In the genomic region with DNA sequence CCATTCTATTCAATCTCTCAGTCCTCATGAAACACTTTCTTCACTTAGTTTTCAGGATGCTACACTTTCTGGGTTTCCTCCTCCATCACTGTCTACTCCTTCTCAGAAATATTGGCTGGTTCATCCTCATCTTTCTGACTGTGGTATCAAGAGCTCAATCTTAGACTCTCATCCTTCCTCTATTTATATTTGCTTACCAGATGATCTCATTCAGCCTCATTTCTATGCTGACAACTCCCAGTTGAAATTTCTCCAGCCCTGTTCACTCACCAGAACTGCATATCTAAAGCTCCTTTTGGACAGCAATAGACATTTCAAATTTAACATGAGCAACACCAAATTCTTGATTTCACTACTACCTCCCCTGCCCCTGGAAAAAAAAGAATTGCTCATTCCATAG, we compare ENCODE assay signal across 22 cellular contexts. TPM values are rescaled to one million over a fixed set of nuclear protein-coding genes. Genes with fewer than 3 reads are reported as not detected.
A peak's percentile ranks its signal among the peaks of the same experiment; 100 is the strongest.
DNase-seq lines count a peak whose midpoint lies in the region; ATAC-seq and TF ChIP-seq lines count a peak whose summit lies in the region.
"Had no signal": no experiment of that assay in that cellular context is flagged by ENCODE, and none has a peak within 500 bp of the region (broad histone marks: within the 10 kb centered on the region; RNA-seq: fewer than 3 reads in every experiment).

No MANE protein-coding gene starts in this region.

- no peaks in the 10 kb centered on the region for H3K4me1 ChIP-seq in ascending aorta
- H3K4me1 ChIP-seq: colonic mucosa had no signal

- no peak overlapping the region for H3K27ac ChIP-seq in ascending aorta
- H3K27ac ChIP-seq: colonic mucosa had no signal

- no peaks in the 10 kb centered on the region for H3K27me3 Mint-ChIP-seq in chondrocyte (ENCODE audit: low read depth)
- no peaks in the 10 kb centered on the region for H3K27me3 Mint-ChIP-seq in activated CD8-positive, alpha-beta memory T cell treated with anti-CD3 and anti-CD28 coated beads, Interleukin-2, amount 10 ng/mL, durations not matched to agents 7 days and 5 days
- H3K27me3 Mint-ChIP-seq: CD4-positive, alpha-beta T cell; type B pancreatic cell had no signal

- TF ChIP-seq CTCF in AG10803 (conservative IDR thresholded peaks at IDR 0.05; ENCODE audit: low read length) (no peak), chondrocyte (IDR thresholded peaks at IDR 0.05) (no peak), ascending aorta (IDR thresholded peaks at IDR 0.05) (no peak)

- no peaks in the 10 kb centered on the region for H3K27me3 ChIP-seq in ascending aorta
- H3K27me3 ChIP-seq: colonic mucosa had no signal

- DNase-seq in AG10803 (ENCODE audit: low read depth) (peak; percentile 74), RPMI7951 (ENCODE audit: low read depth) (peak; percentile 44), chondrocyte (ENCODE audit: low spot score) (no peak), kidney glomerular epithelial cell (lab: John Stamatoyannopoulos, UW) (peak; percentile 17), hypothalamus (lab: John Stamatoyannopoulos, UW) (no peak), ascending aorta (ENCODE audit: low spot score in 2 of 2) (no peak)
- no peak for DNase-seq in activated CD8-positive, alpha-beta memory T cell treated with anti-CD3 and anti-CD28 coated beads, Interleukin-2, amount 10 ng/mL, durations not matched to agents 7 days and 5 days
- DNase-seq: amygdala; CD4-positive, alpha-beta T cell; colonic mucosa; H9; Kasumi-1; kidney; NCI-H146; NCI-H345; NK-92 treated with Interleukin-12 subunit alpha and Interleukin-12 subunit beta, amount 100 ng/mL, for 24 hours; stimulated activated naive CD4-positive, alpha-beta T cell; T-helper 2 cell had no signal

- H3K36me3 ChIP-seq in ascending aorta = no peaks in the 10 kb centered on the region
- H3K36me3 ChIP-seq: colonic mucosa had no signal

- H3K36me3 Mint-ChIP-seq in chondrocyte (ENCODE audit: low read depth) = no peaks in the 10 kb centered on the region
- peaks cover 2% of the 10 kb centered on the region for H3K36me3 Mint-ChIP-seq in activated CD8-positive, alpha-beta memory T cell treated with anti-CD3 and anti-CD28 coated beads, Interleukin-2, amount 10 ng/mL, durations not matched to agents 7 days and 5 days
- H3K36me3 Mint-ChIP-seq: type B pancreatic cell had no signal

- H3K4me3 ChIP-seq in AG10803 (ENCODE audit: low read length) (no peak overlapping the region), ascending aorta (no peak overlapping the region)
- H3K4me3 ChIP-seq: colonic mucosa had no signal

- no peak for ATAC-seq in HG02571 (IDR thresholded peaks at IDR 0.05; ENCODE audit: unreplicated experiment)
- ATAC-seq in activated CD8-positive, alpha-beta memory T cell treated with anti-CD3 and anti-CD28 coated beads, Interleukin-2, amount 10 ng/mL, durations not matched to agents 7 days and 5 days = no peak
- ATAC-seq: activated CD4-positive, CD25-positive, alpha-beta regulatory T cell treated with anti-CD3 and anti-CD28 coated beads, Interleukin-2, amount 50 U/mL, for 24 hours; esophagus mucosa had no signal

- peaks cover 58% of the 10 kb centered on the region for H3K4me1 Mint-ChIP-seq in chondrocyte (ENCODE audit: low read depth)
- no peaks in the 10 kb centered on the region for H3K4me1 Mint-ChIP-seq in activated CD8-positive, alpha-beta memory T cell treated with anti-CD3 and anti-CD28 coated beads, Interleukin-2, amount 10 ng/mL, durations not matched to agents 7 days and 5 days

- intact Hi-C loops in ascending aorta (cut with DNase I) = no loop called here

- H3K27ac Mint-ChIP-seq in chondrocyte (ENCODE audit: unreplicated experiment) = peak overlapping the region; percentile 81
- H3K27ac Mint-ChIP-seq in activated CD8-positive, alpha-beta memory T cell treated with anti-CD3 and anti-CD28 coated beads, Interleukin-2, amount 10 ng/mL, durations not matched to agents 7 days and 5 days = no peak overlapping the region
- H3K27ac Mint-ChIP-seq: CD4-positive, alpha-beta T cell; H9; type B pancreatic cell had no signal

- H3K9me3 ChIP-seq in ascending aorta = no peaks in the 10 kb centered on the region
- H3K9me3 ChIP-seq: colonic mucosa had no signal

- H3K4me3 Mint-ChIP-seq in chondrocyte (ENCODE audit: unreplicated experiment) = no peak overlapping the region
- no peak overlapping the region for H3K4me3 Mint-ChIP-seq in activated CD8-positive, alpha-beta memory T cell treated with anti-CD3 and anti-CD28 coated beads, Interleukin-2, amount 10 ng/mL, durations not matched to agents 7 days and 5 days
- H3K4me3 Mint-ChIP-seq: CD4-positive, alpha-beta T cell; H9; type B pancreatic cell had no signal

- CTCF ChIA-PET in activated CD8-positive, alpha-beta memory T cell treated with anti-CD3 and anti-CD28 coated beads, Interleukin-2, amount 10 ng/mL, durations not matched to agents 7 days and 5 days (lab: Charles Lee) = no interaction called here

- H3K9me3 Mint-ChIP-seq in chondrocyte (ENCODE audit: low read depth) = peaks cover 9% of the 10 kb centered on the region
- H3K9me3 Mint-ChIP-seq in activated CD8-positive, alpha-beta memory T cell treated with anti-CD3 and anti-CD28 coated beads, Interleukin-2, amount 10 ng/mL, durations not matched to agents 7 days and 5 days (ENCODE audit: low read depth) = no peaks in the 10 kb centered on the region
- H3K9me3 Mint-ChIP-seq: CD4-positive, alpha-beta T cell; H9; type B pancreatic cell had no signal

RNA-seq across cellular contexts. Expression of gene FBN1, which starts 48.0 kb away (rescaled TPM):
- total RNA-seq in RPMI7951 (2014; rRNA removed; shearing (Covaris generic)) = 194 and 208 TPM in 2 replicates
- total RNA-seq in chondrocyte (1,183 to 1,794 TPM (median 1,190 TPM) in 3 replicates), ascending aorta (164 TPM)
- total RNA-seq in activated CD8-positive, alpha-beta memory T cell treated with anti-CD3 and anti-CD28 coated beads, Interleukin-2, amount 10 ng/mL, durations not matched to agents 7 days and 5 days = 1 to 10 TPM; 1.1 to 1.3 TPM

Comparison
In these comparisons a context has a peak if more than half of its experiments do, and no peak if none do; other contexts are left out.
1. DNase-seq: peak in AG10803 (single experiment), RPMI7951 (single experiment) and kidney glomerular epithelial cell (single experiment); none in chondrocyte (single experiment), hypothalamus (0 of 51), ascending aorta (0 of 2) and activated CD8-positive, alpha-beta memory T cell treated with anti-CD3 and anti-CD28 coated beads, Interleukin-2, amount 10 ng/mL, durations not matched to agents 7 days and 5 days (single experiment).
2. RNA of gene FBN1, which starts 48.0 kb away (total RNA-seq): 1,183 to 1,794 TPM in chondrocyte, 194 to 208 TPM in RPMI7951 and 164 TPM in ascending aorta (single experiment); 1.1 to 1.3 TPM in activated CD8-positive, alpha-beta memory T cell treated with anti-CD3 and anti-CD28 coated beads, Interleukin-2, amount 10 ng/mL, durations not matched to agents 7 days and 5 days; every median in the first group is over 10 times any median in the second.